31 cellular contexts compared by ENCODE assay signal in the genomic region with DNA sequence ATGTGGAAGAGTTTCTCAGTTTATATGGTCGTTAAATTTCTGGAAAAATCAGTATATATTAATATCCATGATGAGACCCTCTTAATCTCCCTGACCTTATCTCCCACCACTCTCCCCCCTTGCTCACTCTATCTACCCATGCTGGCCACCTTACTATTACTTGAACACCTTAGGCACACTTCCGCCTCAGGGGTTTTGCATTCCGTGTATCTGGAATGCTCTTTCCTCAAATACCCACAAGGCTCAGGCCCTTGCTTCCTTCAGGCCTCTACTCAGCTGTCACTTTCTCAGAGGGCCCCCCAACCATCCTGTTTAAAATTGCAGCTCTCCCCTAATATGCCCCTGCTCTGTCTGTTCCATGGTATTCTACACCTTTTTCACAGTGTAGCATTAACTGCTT. TPM values are rescaled to one million over a fixed set of nuclear protein-coding genes. Genes with fewer than 3 reads are reported as not detected.
DNase-seq lines count a peak whose midpoint lies in the region; TF ChIP-seq lines count a peak whose summit lies in the region.
"Had no signal": no experiment of that assay in that cellular context is flagged by ENCODE, and none has a peak within 500 bp of the region (broad histone marks: within the 10 kb centered on the region; RNA-seq: fewer than 3 reads in every experiment).

No MANE protein-coding gene starts in this region.

- no peak overlapping the region for H2AFZ ChIP-seq in osteoblast (ENCODE audit: low read length)

- peak overlapping the region; percentile 76 for H3K4me3 ChIP-seq in HFF-Myc (replicated peaks; ENCODE audit: low read depth, low read length)
- no peak overlapping the region for H3K4me3 ChIP-seq in osteoblast (ENCODE audit: insufficient read depth, low read length)
- no peak overlapping the region for H3K4me3 ChIP-seq in CD4-positive, alpha-beta memory T cell (ENCODE audit: low read length in 2 of 2)
- H3K4me3 ChIP-seq: cardiac muscle cell, colonic mucosa, right lobe of liver, spleen, tibial artery had no signal

- peaks cover 17% of the 10 kb centered on the region for H3K4me1 Mint-ChIP-seq in activated naive CD4-positive, alpha-beta T cell treated with anti-CD3 and anti-CD28 coated beads, Interleukin-2, amount 50 U/mL, for 24 hours
- peaks cover 9% of the 10 kb centered on the region for H3K4me1 Mint-ChIP-seq in activated naive CD4-positive, alpha-beta T cell treated with anti-CD3 and anti-CD28 coated beads for 36 hours (ENCODE audit: low read depth)
- H3K4me1 Mint-ChIP-seq in activated T-helper 2 cell treated with anti-CD3 and anti-CD28 coated beads, Interferon-gamma antibody, Interleukin-2, Interleukin-4, amounts not matched to agents 10 μg/mL and 5 μg/mL and 100 μg/mL, durations not matched to agents 14 hours and 24 hours and 36 hours (ENCODE audit: low read depth) = peaks cover 11% of the 10 kb centered on the region
- peaks cover 5 to 30% (median 17%) of the 10 kb centered on the region in 4 donors for H3K4me1 Mint-ChIP-seq in CD4-positive, alpha-beta memory T cell

- peaks cover 5% of the 10 kb centered on the region for H3K79me2 ChIP-seq in osteoblast (ENCODE audit: insufficient read depth, low read length)

- H3K27me3 Mint-ChIP-seq in activated naive CD4-positive, alpha-beta T cell treated with anti-CD3 and anti-CD28 coated beads, Interleukin-2, amount 50 U/mL, for 24 hours = no peaks in the 10 kb centered on the region
- H3K27me3 Mint-ChIP-seq in activated naive CD4-positive, alpha-beta T cell treated with anti-CD3 and anti-CD28 coated beads for 36 hours (ENCODE audit: low read depth) = no peaks in the 10 kb centered on the region
- no peaks in the 10 kb centered on the region for H3K27me3 Mint-ChIP-seq in activated T-helper 2 cell treated with anti-CD3 and anti-CD28 coated beads, Interferon-gamma antibody, Interleukin-2, Interleukin-4, amounts not matched to agents 10 μg/mL and 5 μg/mL and 100 μg/mL, durations not matched to agents 14 hours and 24 hours and 36 hours (ENCODE audit: low read depth)
- H3K27me3 Mint-ChIP-seq in CD4-positive, alpha-beta memory T cell = no peaks in the 10 kb centered on the region

- H3K36me3 ChIP-seq in osteoblast (ENCODE audit: insufficient read depth, low read length) = no peaks in the 10 kb centered on the region
- H3K36me3 ChIP-seq in CD4-positive, alpha-beta memory T cell (ENCODE audit: insufficient read depth, low read length) = no peaks in the 10 kb centered on the region
- H3K36me3 ChIP-seq: BE2C, cardiac muscle cell, colonic mucosa, neutrophil, right lobe of liver had no signal

- H3K27ac Mint-ChIP-seq in activated naive CD4-positive, alpha-beta T cell treated with anti-CD3 and anti-CD28 coated beads, Interleukin-2, amount 50 U/mL, for 24 hours = no peak overlapping the region
- no peak overlapping the region for H3K27ac Mint-ChIP-seq in activated naive CD4-positive, alpha-beta T cell treated with anti-CD3 and anti-CD28 coated beads for 36 hours
- no peak overlapping the region for H3K27ac Mint-ChIP-seq in activated T-helper 2 cell treated with anti-CD3 and anti-CD28 coated beads, Interferon-gamma antibody, Interleukin-2, Interleukin-4, amounts not matched to agents 10 μg/mL and 5 μg/mL and 100 μg/mL, durations not matched to agents 14 hours and 24 hours and 36 hours
- H3K27ac Mint-ChIP-seq in CD4-positive, alpha-beta memory T cell = peak overlapping the region in 2 of 7 donors; percentile 5 to 22

- CTCF ChIA-PET in activated naive CD4-positive, alpha-beta T cell treated with anti-CD3 and anti-CD28 coated beads for 36 hours (lab: Charles Lee) = no interaction called here
- CTCF ChIA-PET in CD4-positive, alpha-beta memory T cell (lab: Charles Lee; ENCODE audit: partially characterized antibody) = no interaction called here

- H3K27ac ChIP-seq in osteoblast (ENCODE audit: low read depth, low read length) (no peak overlapping the region), caudate nucleus (ENCODE audit: low read depth, low read length) (no peak overlapping the region)
- H3K27ac ChIP-seq in CD4-positive, alpha-beta memory T cell (ENCODE audit: low read depth, low read length) = no peak overlapping the region
- H3K27ac ChIP-seq: ascending aorta, cardiac muscle cell, colonic mucosa, epithelial cell of prostate, neutrophil, right lobe of liver, spleen had no signal

- DNase-seq in activated naive CD4-positive, alpha-beta T cell treated with anti-CD3 and anti-CD28 coated beads for 36 hours = no peak
- DNase-seq in HFF-Myc (ENCODE audit: extremely low read depth, low read depth) (no peak), osteoblast (ENCODE audit: insufficient read length, low spot score, missing footprints) (peak; percentile 65), caudate nucleus (lab: John Stamatoyannopoulos, UW) (no peak), SW480 (ENCODE audit: low spot score) (no peak)
- DNase-seq in activated T-helper 2 cell treated with anti-CD3 and anti-CD28 coated beads, Interferon-gamma antibody, Interleukin-2, Interleukin-4, amounts not matched to agents 10 μg/mL and 5 μg/mL and 100 μg/mL, durations not matched to agents 14 hours and 24 hours and 36 hours (ENCODE audit: low spot score) = no peak
- no peak for DNase-seq in CD4-positive, alpha-beta memory T cell
- DNase-seq: activated CD4-positive, alpha-beta T cell treated with anti-CD3 and anti-CD28 coated beads, Interleukin-2, amount 50 U/mL, for 4 hours; activated CD4-positive, CD25-positive, alpha-beta regulatory T cell; activated effector memory CD4-positive, alpha-beta T cell treated with Interleukin-2 at 50 U/mL for 16 hours; BE2C; colonic mucosa; COR-L47; effector CD8-positive, alpha-beta T cell; GF-D8; mammary epithelial cell; MV-4-11; NCI-H146; NCI-H226; right lobe of liver; SIG-M5; spleen; stimulated activated CD4-positive, alpha-beta T cell treated with anti-CD3 and anti-CD28 coated beads, Interleukin-2, amount 100 ng/mL, for 24 hours; stomach; SW 1271; tibial artery had no signal

- POLR2A ChIA-PET in CD4-positive, alpha-beta memory T cell (lab: Charles Lee; ENCODE audit: partially characterized antibody) = interaction anchor here (2.7 kb wide), 1 partner anchor 14 kb away, joined by 34 read pairs; a partner anchor contains a TSS

- intact Hi-C loops in activated naive CD4-positive, alpha-beta T cell treated with anti-CD3 and anti-CD28 coated beads for 36 hours (cut with micrococcal nuclease) = loop anchor here (10.0 kb wide), 1 partner anchor 831 kb away; no protein-coding TSS in a partner anchor
- intact Hi-C loops in activated T-helper 2 cell treated with anti-CD3 and anti-CD28 coated beads, Interferon-gamma antibody, Interleukin-2, Interleukin-4, amounts not matched to agents 10 μg/mL and 5 μg/mL and 100 μg/mL, durations not matched to agents 14 hours and 24 hours and 36 hours (cut with micrococcal nuclease) = no loop called here
- intact Hi-C loops in CD4-positive, alpha-beta memory T cell (cut with micrococcal nuclease) = no loop called here

- H3K9me3 Mint-ChIP-seq in activated naive CD4-positive, alpha-beta T cell treated with anti-CD3 and anti-CD28 coated beads, Interleukin-2, amount 50 U/mL, for 24 hours = no peaks in the 10 kb centered on the region
- H3K9me3 Mint-ChIP-seq in activated naive CD4-positive, alpha-beta T cell treated with anti-CD3 and anti-CD28 coated beads for 36 hours = no peaks in the 10 kb centered on the region
- no peaks in the 10 kb centered on the region for H3K9me3 Mint-ChIP-seq in activated T-helper 2 cell treated with anti-CD3 and anti-CD28 coated beads, Interferon-gamma antibody, Interleukin-2, Interleukin-4, amounts not matched to agents 10 μg/mL and 5 μg/mL and 100 μg/mL, durations not matched to agents 14 hours and 24 hours and 36 hours
- peaks cover 0 to 3% (median 0%) of the 10 kb centered on the region in 8 donors for H3K9me3 Mint-ChIP-seq in CD4-positive, alpha-beta memory T cell

- peaks cover 9% of the 10 kb centered on the region for H3K4me1 ChIP-seq in osteoblast (ENCODE audit: insufficient read depth, low read length)
- peaks cover 9% of the 10 kb centered on the region for H3K4me1 ChIP-seq in CD4-positive, alpha-beta memory T cell (ENCODE audit: insufficient read depth, low read length)
- H3K4me1 ChIP-seq: ascending aorta, BE2C, colonic mucosa, right lobe of liver had no signal

- H3K36me3 Mint-ChIP-seq in activated naive CD4-positive, alpha-beta T cell treated with anti-CD3 and anti-CD28 coated beads, Interleukin-2, amount 50 U/mL, for 24 hours = no peaks in the 10 kb centered on the region
- peaks cover 2% of the 10 kb centered on the region for H3K36me3 Mint-ChIP-seq in activated naive CD4-positive, alpha-beta T cell treated with anti-CD3 and anti-CD28 coated beads for 36 hours (ENCODE audit: low read depth)
- peaks cover 7% of the 10 kb centered on the region for H3K36me3 Mint-ChIP-seq in activated T-helper 2 cell treated with anti-CD3 and anti-CD28 coated beads, Interferon-gamma antibody, Interleukin-2, Interleukin-4, amounts not matched to agents 10 μg/mL and 5 μg/mL and 100 μg/mL, durations not matched to agents 14 hours and 24 hours and 36 hours (ENCODE audit: low read depth)
- H3K36me3 Mint-ChIP-seq in CD4-positive, alpha-beta memory T cell = peaks cover under 1 to 8% of the 10 kb centered on the region in 2 donors

- H3K27me3 ChIP-seq in osteoblast (ENCODE audit: insufficient read depth, low read length) = no peaks in the 10 kb centered on the region
- H3K27me3 ChIP-seq in CD4-positive, alpha-beta memory T cell (ENCODE audit: insufficient read depth, low read length) = no peaks in the 10 kb centered on the region
- H3K27me3 ChIP-seq: BE2C, cardiac muscle cell, colonic mucosa, neutrophil, right lobe of liver, spleen, stomach, tibial artery had no signal

- H3K4me2 ChIP-seq in osteoblast (ENCODE audit: insufficient read depth, low read length) = no peak overlapping the region

- H3K4me3 Mint-ChIP-seq in activated naive CD4-positive, alpha-beta T cell treated with anti-CD3 and anti-CD28 coated beads, Interleukin-2, amount 50 U/mL, for 24 hours = peak overlapping the region; percentile 20
- H3K4me3 Mint-ChIP-seq in activated naive CD4-positive, alpha-beta T cell treated with anti-CD3 and anti-CD28 coated beads for 36 hours = no peak overlapping the region
- peak overlapping the region; percentile 33 for H3K4me3 Mint-ChIP-seq in activated T-helper 2 cell treated with anti-CD3 and anti-CD28 coated beads, Interferon-gamma antibody, Interleukin-2, Interleukin-4, amounts not matched to agents 10 μg/mL and 5 μg/mL and 100 μg/mL, durations not matched to agents 14 hours and 24 hours and 36 hours (ENCODE audit: low read depth)
- peak overlapping the region in 1 of 8 donors; percentile 50 for H3K4me3 Mint-ChIP-seq in CD4-positive, alpha-beta memory T cell

- TF ChIP-seq CTCF in HFF-Myc (IDR thresholded peaks at IDR 0.05; ENCODE audit: low read depth, low read length, missing control alignments) (no peak), osteoblast (IDR thresholded peaks at IDR 0.05; ENCODE audit: extremely low read depth, low read depth, low read length) (no peak)

- no peaks in the 10 kb centered on the region for H4K20me1 ChIP-seq in osteoblast (ENCODE audit: insufficient read depth, low read length)

- H3K9me3 ChIP-seq in osteoblast (ENCODE audit: low read depth, low read length) = no peaks in the 10 kb centered on the region
- no peaks in the 10 kb centered on the region for H3K9me3 ChIP-seq in CD4-positive, alpha-beta memory T cell (ENCODE audit: control insufficient read depth in 1 of 2, low read length in 2 of 2)
- H3K9me3 ChIP-seq: ascending aorta, BE2C, colonic mucosa, neutrophil, right lobe of liver, spleen, stomach, tibial artery had no signal

RNA-seq across cellular contexts. Expression of a gene that starts 1.9 kb away (rescaled TPM):
- total RNA-seq in activated naive CD4-positive, alpha-beta T cell treated with anti-CD3 and anti-CD28 coated beads for 36 hours = 1 to 10 TPM; 7.5 to 9.2 TPM
- 9.7 and 11.2 TPM in 2 replicates for total RNA-seq in activated T-helper 2 cell treated with anti-CD3 and anti-CD28 coated beads, Interferon-gamma antibody, Interleukin-2, Interleukin-4, amounts not matched to agents 10 μg/mL and 5 μg/mL and 100 μg/mL, durations not matched to agents 14 hours and 24 hours and 36 hours
- 12.3 and 13.3 TPM in 2 replicates for total RNA-seq in osteoblast
- total RNA-seq in CD4-positive, alpha-beta memory T cell = 10 to 100 TPM; 19.9 to 23.4 TPM
- 1 to 10 TPM; 1.6 to 3.4 TPM for polyA plus RNA-seq in CD4-positive, alpha-beta memory T cell

RNA-seq across cellular contexts. Expression of a gene that starts 13.6 kb away (rescaled TPM):
- 10 to 100 TPM; 72.2 to 74.4 TPM for total RNA-seq in activated naive CD4-positive, alpha-beta T cell treated with anti-CD3 and anti-CD28 coated beads for 36 hours
- 36.0 and 41.2 TPM in 2 replicates for total RNA-seq in activated T-helper 2 cell treated with anti-CD3 and anti-CD28 coated beads, Interferon-gamma antibody, Interleukin-2, Interleukin-4, amounts not matched to agents 10 μg/mL and 5 μg/mL and 100 μg/mL, durations not matched to agents 14 hours and 24 hours and 36 hours
- 13.6 and 15.9 TPM in 2 replicates for total RNA-seq in osteoblast
- total RNA-seq in CD4-positive, alpha-beta memory T cell = 100 to 1,000 TPM; 159 to 163 TPM
- polyA plus RNA-seq in CD4-positive, alpha-beta memory T cell = 10 to 100 TPM; 10.0 to 24.4 TPM

RNA-seq across cellular contexts. Expression of a gene that starts 47.2 kb away (rescaled TPM):
- under 1 TPM in 1 of 2 experiments, not detected in 1; 0.05 TPM for total RNA-seq in activated naive CD4-positive, alpha-beta T cell treated with anti-CD3 and anti-CD28 coated beads for 36 hours
- total RNA-seq in activated T-helper 2 cell treated with anti-CD3 and anti-CD28 coated beads, Interferon-gamma antibody, Interleukin-2, Interleukin-4, amounts not matched to agents 10 μg/mL and 5 μg/mL and 100 μg/mL, durations not matched to agents 14 hours and 24 hours and 36 hours = not detected in 2 replicates
- 1.8 and 2.2 TPM in 2 replicates for total RNA-seq in osteoblast
- not detected for total RNA-seq in CD4-positive, alpha-beta memory T cell
- polyA plus RNA-seq in CD4-positive, alpha-beta memory T cell = not detected
